9 cellular contexts compared by ENCODE assay signal in the genomic region with DNA sequence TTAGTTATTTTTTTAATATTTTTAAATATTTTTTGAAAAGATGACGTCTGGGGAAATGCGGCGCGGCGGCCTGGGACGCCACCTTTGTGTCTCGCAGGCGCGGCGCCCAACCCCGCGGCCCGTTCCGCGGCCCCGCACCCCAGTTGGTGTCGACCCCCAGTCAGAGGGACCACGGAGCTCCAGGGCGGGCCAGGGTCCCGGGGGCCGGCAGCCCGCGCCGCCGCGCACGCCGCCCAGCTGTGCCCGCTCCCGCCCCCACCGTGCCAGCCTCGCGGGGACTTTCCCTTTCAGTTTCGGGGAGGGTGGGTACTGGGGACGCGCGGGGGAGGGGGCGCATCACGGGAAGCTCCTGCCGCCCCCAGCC. TPM values are rescaled to one million over a fixed set of nuclear protein-coding genes. Genes with fewer than 3 reads are reported as not detected.
DNase-seq lines count a peak whose midpoint lies in the region; ATAC-seq and TF ChIP-seq lines count a peak whose summit lies in the region.
"Had no signal": no experiment of that assay in that cellular context is flagged by ENCODE, and none has a peak within 500 bp of the region (broad histone marks: within the 10 kb centered on the region; RNA-seq: fewer than 3 reads in every experiment).

No MANE protein-coding gene starts in this region.

- intact Hi-C loops in Calu3 (cut with micrococcal nuclease; ENCODE audit: unreplicated experiment) = loop anchor here (5.0 kb wide), 2 partner anchors 145 to 200 kb away; no protein-coding TSS in a partner anchor

- no peaks in the 10 kb centered on the region for H3K9me3 Mint-ChIP-seq in Calu3 (ENCODE audit: low read depth, unreplicated experiment)
- H3K9me3 Mint-ChIP-seq in stimulated activated effector memory CD8-positive, alpha-beta T cell treated with anti-CD3 and anti-CD28 coated beads, Interleukin-12 subunit alpha, Interleukin-12 subunit beta, amount 100 ng/mL, for 72 hours = no peaks in the 10 kb centered on the region
- H3K9me3 Mint-ChIP-seq: nephron had no signal

- no peak overlapping the region for H3K27ac Mint-ChIP-seq in Calu3 (ENCODE audit: unreplicated experiment)
- no peak overlapping the region for H3K27ac Mint-ChIP-seq in stimulated activated effector memory CD8-positive, alpha-beta T cell treated with anti-CD3 and anti-CD28 coated beads, Interleukin-12 subunit alpha, Interleukin-12 subunit beta, amount 100 ng/mL, for 72 hours

- H3K27me3 Mint-ChIP-seq in Calu3 (ENCODE audit: unreplicated experiment) = no peaks in the 10 kb centered on the region

- TF ChIP-seq CTCF in Calu3 (IDR thresholded peaks at IDR 0.05; ENCODE audit: unreplicated experiment) = no peak

- no TSS peak for BruUV-seq in Calu3 (replicated peaks; lab: Mats Ljungman, UMichigan)

- H3K27ac ChIP-seq in layer of hippocampus (ENCODE audit: low read depth, low read length) = peak overlapping the region; percentile 52

- CTCF ChIA-PET in Calu3 (lab: Charles Lee) = interaction anchor here (2.5 kb wide), 1 partner anchor 541 kb away, joined by 23 read pairs; no protein-coding TSS in a partner anchor

- no peak for ATAC-seq in stimulated activated effector memory CD8-positive, alpha-beta T cell treated with anti-CD3 and anti-CD28 coated beads, Interleukin-12 subunit alpha, Interleukin-12 subunit beta, amount 100 ng/mL, for 72 hours
- ATAC-seq in HG02938 (IDR thresholded peaks at IDR 0.05; ENCODE audit: unreplicated experiment) = no peak

- peak overlapping the region; percentile 88 for H3K4me3 Mint-ChIP-seq in Calu3 (ENCODE audit: low read depth, unreplicated experiment)
- peak overlapping the region; percentile 52 for H3K4me3 Mint-ChIP-seq in stimulated activated effector memory CD8-positive, alpha-beta T cell treated with anti-CD3 and anti-CD28 coated beads, Interleukin-12 subunit alpha, Interleukin-12 subunit beta, amount 100 ng/mL, for 72 hours

- peaks cover 98% of the 10 kb centered on the region for H3K36me3 Mint-ChIP-seq in Calu3 (ENCODE audit: insufficient read depth, unreplicated experiment)
- H3K36me3 Mint-ChIP-seq in stimulated activated effector memory CD8-positive, alpha-beta T cell treated with anti-CD3 and anti-CD28 coated beads, Interleukin-12 subunit alpha, Interleukin-12 subunit beta, amount 100 ng/mL, for 72 hours = no peaks in the 10 kb centered on the region

- H3K4me1 Mint-ChIP-seq in Calu3 (ENCODE audit: low read depth, unreplicated experiment) = peaks cover 8% of the 10 kb centered on the region
- H3K4me1 Mint-ChIP-seq in stimulated activated effector memory CD8-positive, alpha-beta T cell treated with anti-CD3 and anti-CD28 coated beads, Interleukin-12 subunit alpha, Interleukin-12 subunit beta, amount 100 ng/mL, for 72 hours = peaks cover 17% of the 10 kb centered on the region

- H3K27me3 ChIP-seq in layer of hippocampus (ENCODE audit: control insufficient read depth, insufficient read depth, low read length) = peaks cover 21% of the 10 kb centered on the region

- DNase-seq in Calu3 (no peak), OCI-M1 (lab: John Stamatoyannopoulos, UW) (peak; percentile 88), astrocyte of the hippocampus (ENCODE audit: low read depth, low spot score) (peak; percentile 57), NCI-H2107 treated with DMSO at 0.1 percent for 48 hours (lab: John Stamatoyannopoulos, UW; ENCODE audit: unreplicated experiment) (no peak), NCI-H2081 (lab: John Stamatoyannopoulos, UW) (no peak)
- DNase-seq in stimulated activated effector memory CD8-positive, alpha-beta T cell treated with anti-CD3 and anti-CD28 coated beads, Interleukin-12 subunit alpha, Interleukin-12 subunit beta, amount 100 ng/mL, for 72 hours (ENCODE audit: low spot score in 2 of 2) = no peak

RNA-seq across cellular contexts. Expression of gene CCND1, which starts 1.6 kb away (rescaled TPM):
- 392 and 433 TPM in 2 replicates for total RNA-seq in Calu3 (2022)

RNA-seq across cellular contexts. Expression of gene LTO1, which starts 32.6 kb away (rescaled TPM):
- 34.1 and 36.7 TPM in 2 replicates for total RNA-seq in Calu3 (2022)

Comparison
In these comparisons a context has a peak if more than half of its experiments do, and no peak if none do; other contexts are left out.
1. DNase-seq: peak in OCI-M1 (single experiment) and astrocyte of the hippocampus (single experiment); none in Calu3 (single experiment), stimulated activated effector memory CD8-positive, alpha-beta T cell treated with anti-CD3 and anti-CD28 coated beads, Interleukin-12 subunit alpha, Interleukin-12 subunit beta, amount 100 ng/mL, for 72 hours (0 of 2), NCI-H2107 treated with DMSO at 0.1 percent for 48 hours (single experiment) and NCI-H2081 (0 of 2).